13 cellular contexts compared by ENCODE assay signal in the genomic region with DNA sequence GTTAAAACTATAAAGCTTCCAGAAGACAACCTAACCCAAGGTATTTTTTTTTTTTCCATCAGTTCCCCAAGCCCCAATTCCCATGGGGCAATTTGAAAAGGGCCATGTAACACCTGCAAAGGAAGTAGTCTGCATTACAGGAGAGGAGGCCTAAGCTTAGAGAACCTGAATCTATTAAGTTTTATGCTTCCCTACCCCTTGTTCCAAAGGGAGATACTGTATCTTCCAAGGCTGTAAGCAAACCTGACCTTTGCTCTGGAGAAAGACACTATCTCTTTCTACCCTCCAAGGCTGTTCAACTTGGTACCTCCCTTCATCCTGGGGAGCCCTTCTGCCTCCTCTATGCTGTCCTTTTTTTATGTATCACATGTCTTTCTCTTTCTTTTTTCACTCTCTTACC. TPM values are rescaled to one million over a fixed set of nuclear protein-coding genes. Genes with fewer than 3 reads are reported as not detected.
DNase-seq lines count a peak whose midpoint lies in the region; ATAC-seq and TF ChIP-seq lines count a peak whose summit lies in the region.
"Had no signal": no experiment of that assay in that cellular context is flagged by ENCODE, and none has a peak within 500 bp of the region (broad histone marks: within the 10 kb centered on the region; RNA-seq: fewer than 3 reads in every experiment).

No MANE protein-coding gene starts in this region.

- H3K9me2 ChIP-seq in hepatocyte (replicated peaks; ENCODE audit: insufficient read depth) = no peaks in the 10 kb centered on the region

- ATAC-seq in DND-41 (ENCODE audit: insufficient read depth, low read depth) (peak; percentile 75), psoas muscle (no peak), sciatic nerve (no peak)
- ATAC-seq: PC-3, T-cell had no signal

- H3K9ac ChIP-seq in BLaER1 (no peak overlapping the region), DND-41 (ENCODE audit: low read depth, low read length) (no peak overlapping the region)

- H3K27ac ChIP-seq in BLaER1 (no peak overlapping the region), DND-41 (ENCODE audit: low read length) (peak overlapping the region; percentile 61), hepatocyte (no peak overlapping the region), psoas muscle (no peak overlapping the region)

- no peak overlapping the region for H2AFZ ChIP-seq in DND-41 (ENCODE audit: low read depth, low read length)
- no peak overlapping the region for H2AFZ ChIP-seq in hepatocyte

- H3K4me2 ChIP-seq in BLaER1 (peak overlapping the region; percentile 8; the same call in 1 of the 2 replicates), DND-41 (ENCODE audit: insufficient read depth, low read length) (peak overlapping the region; percentile 7; the same call in 1 of the 2 replicates), hepatocyte (no peak overlapping the region)

- TF ChIP-seq CTCF in DND-41 (IDR thresholded peaks at IDR 0.05; ENCODE audit: borderline replicate concordance, extremely low read depth, low read length, poor library complexity, severe bottlenecking) (no peak), hepatocyte (IDR thresholded peaks at IDR 0.05; ENCODE audit: poor library complexity) (no peak), psoas muscle (IDR thresholded peaks at IDR 0.05) (no peak)

- H3K4me3 ChIP-seq in BLaER1 = no peak overlapping the region
- no peak overlapping the region for H3K4me3 ChIP-seq in DND-41 (ENCODE audit: low read depth in 1 of 2, low read length in 2 of 2)
- no peak overlapping the region for H3K4me3 ChIP-seq in hepatocyte
- H3K4me3 ChIP-seq in psoas muscle = no peak overlapping the region

- H3K9me3 ChIP-seq in BLaER1 (peaks cover under 1% of the 10 kb centered on the region), DND-41 (ENCODE audit: insufficient read depth, low read length, severe bottlenecking) (no peaks in the 10 kb centered on the region), hepatocyte (ENCODE audit: low read depth) (no peaks in the 10 kb centered on the region), psoas muscle (no peaks in the 10 kb centered on the region)
- H3K9me3 ChIP-seq: BE2C had no signal

- H3K79me2 ChIP-seq in DND-41 (ENCODE audit: insufficient read depth, low read length) (peaks cover 100% of the 10 kb centered on the region), hepatocyte (peaks cover 64% of the 10 kb centered on the region)

- H4K20me1 ChIP-seq in BLaER1 = peaks cover 5% of the 10 kb centered on the region; the same call in 1 of the 2 replicates
- peaks cover 11% of the 10 kb centered on the region for H4K20me1 ChIP-seq in DND-41 (ENCODE audit: insufficient read depth, low read length)
- no peaks in the 10 kb centered on the region for H4K20me1 ChIP-seq in hepatocyte (ENCODE audit: insufficient read depth, poor library complexity, severe bottlenecking)

- peak; percentile 45 for DNase-seq in DND-41
- peak; percentile 47 for DNase-seq in NAMALWA (ENCODE audit: low spot score)
- peak; percentile 7 for DNase-seq in hepatocyte (ENCODE audit: low spot score)
- DNase-seq in psoas muscle = no peak
- no peak for DNase-seq in NCI-H2029 (lab: John Stamatoyannopoulos, UW)
- no peak for DNase-seq in sciatic nerve (ENCODE audit: low spot score)
- DNase-seq: BE2C, DMS 273 treated with DMSO at 0.1 percent for 48 hours, HCEC 1CT, NCI-H524, PC-3, T-cell had no signal

- intact Hi-C loops in psoas muscle (cut with DNase I) = no loop called here
- intact Hi-C loops in sciatic nerve (cut with DNase I) = no loop called here

- H3K36me3 ChIP-seq in BLaER1 (peaks cover 13% of the 10 kb centered on the region), DND-41 (ENCODE audit: insufficient read depth, low read length) (peaks cover 8% of the 10 kb centered on the region), hepatocyte (replicated peaks; ENCODE audit: insufficient read depth, low read depth) (no peaks in the 10 kb centered on the region), psoas muscle (ENCODE audit: insufficient read depth in 1 of 2, low read depth in 1 of 2) (no peaks in the 10 kb centered on the region)
- H3K36me3 ChIP-seq: BE2C had no signal

- peaks cover 17% of the 10 kb centered on the region for H3K4me1 ChIP-seq in BLaER1
- H3K4me1 ChIP-seq in DND-41 (ENCODE audit: insufficient read depth, low read length) = peaks cover 54% of the 10 kb centered on the region
- no peaks in the 10 kb centered on the region for H3K4me1 ChIP-seq in hepatocyte (ENCODE audit: insufficient read depth)
- H3K4me1 ChIP-seq in psoas muscle = peaks cover 15% of the 10 kb centered on the region
- H3K4me1 ChIP-seq: BE2C had no signal

- H3K27me3 ChIP-seq in BLaER1 = no peaks in the 10 kb centered on the region
- no peaks in the 10 kb centered on the region for H3K27me3 ChIP-seq in DND-41 (ENCODE audit: insufficient read depth, low read length, poor library complexity)
- no peaks in the 10 kb centered on the region for H3K27me3 ChIP-seq in hepatocyte
- no peaks in the 10 kb centered on the region for H3K27me3 ChIP-seq in psoas muscle (ENCODE audit: insufficient read depth in 3 of 3, low read length in 2 of 3)
- H3K27me3 ChIP-seq: BE2C had no signal

RNA-seq across cellular contexts. Expression of a gene that starts 15.0 kb away (rescaled TPM):
- 9.4 and 9.8 TPM in 2 replicates for total RNA-seq in hepatocyte
- polyA plus RNA-seq in hepatocyte = 2.1 and 2.4 TPM in 2 replicates
- 10 to 100 TPM in 3 of 4 donors, 1 to 10 TPM in 1; 9.8 to 16.1 (median 15.2) TPM for total RNA-seq in psoas muscle
- 1 to 10 TPM; 2.2 to 8.0 (median 3.0) TPM for polyA plus RNA-seq in psoas muscle
- 53.3 TPM for total RNA-seq in sciatic nerve

Comparison
In these comparisons a context has a peak if more than half of its experiments do, and no peak if none do; other contexts are left out.
1. DNase-seq: peak in DND-41 (single experiment), NAMALWA (single experiment) and hepatocyte (single experiment); none in psoas muscle (0 of 2), NCI-H2029 (single experiment) and sciatic nerve (single experiment).